In genomic region chr7:131733604-131734003, GRCh38 we compare ENCODE assay signal across 2 cellular contexts.
TF ChIP-seq lines count a peak whose summit lies in the region.

No MANE protein-coding gene starts in this region.

TF ChIP-seq in GM23338, 12 proteins besides CTCF, POLR2A, EP300 and RAD21:
- TF ChIP-seq EZH2 (IDR thresholded peaks at IDR 0.05; ENCODE audit: low read depth, unreplicated experiment) (no peak), POLR2AphosphoS5 (IDR thresholded peaks at IDR 0.05; ENCODE audit: low read depth) (no peak), NANOG (IDR thresholded peaks at IDR 0.05; ENCODE audit: borderline replicate concordance) (no peak), CREB1 (CRISPR knock-in tag; IDR thresholded peaks at IDR 0.05; ENCODE audit: low read depth) (no peak), ZNF114 (CRISPR knock-in tag; IDR thresholded peaks at IDR 0.05) (no peak), STAT1 (IDR thresholded peaks at IDR 0.05; ENCODE audit: unreplicated experiment) (no peak), JUNB (IDR thresholded peaks at IDR 0.05; ENCODE audit: unreplicated experiment) (no peak)

TF ChIP-seq in H1, 55 proteins besides CTCF, POLR2A, EP300 and RAD21:
- TF ChIP-seq PHF8 (conservative IDR thresholded peaks at IDR 0.05; ENCODE audit: low read depth, low read length) (no peak), TAF1 (IDR thresholded peaks at IDR 0.05; ENCODE audit: low read depth, low read length) (no peak)
